8 cellular contexts compared by ENCODE assay signal in the genomic region with DNA sequence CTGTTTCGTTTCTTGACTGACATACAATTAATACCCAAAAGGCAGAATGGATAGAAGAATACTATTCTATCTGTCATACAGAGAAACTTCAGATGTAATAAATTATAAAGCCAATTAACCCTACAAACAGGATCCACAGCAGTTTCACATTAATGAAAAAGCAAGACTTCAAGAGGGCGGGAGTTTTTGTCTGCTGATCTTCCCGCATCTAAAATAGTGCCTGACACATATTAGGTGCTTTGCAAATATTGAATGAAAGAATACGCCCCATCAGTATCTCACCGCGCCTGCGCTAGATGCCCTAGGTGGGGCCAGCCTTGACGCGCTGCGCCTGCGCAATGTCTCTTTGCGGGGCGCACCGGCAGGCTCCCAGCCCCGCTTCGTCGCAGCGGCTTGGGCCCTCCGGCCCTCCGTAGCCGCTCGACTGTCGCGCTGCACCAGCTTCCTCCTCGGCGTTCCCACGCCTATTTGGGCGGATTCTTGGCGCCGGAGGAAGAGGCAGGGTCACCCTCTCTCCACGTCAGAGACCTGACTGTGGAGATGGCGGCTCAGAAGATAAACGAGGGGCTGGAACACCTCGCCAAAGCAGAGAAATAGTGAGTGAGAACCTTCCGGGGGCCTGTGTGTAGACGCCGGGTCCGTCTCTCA. TPM values are rescaled to one million over a fixed set of nuclear protein-coding genes. Genes with fewer than 3 reads are reported as not detected.
DNase-seq lines count a peak whose midpoint lies in the region; ATAC-seq and TF ChIP-seq lines count a peak whose summit lies in the region.

A gene (plus strand): TSS at position 465 of the 648 bp plus-strand sequence. CDS start 76 bp downstream, at position 541.

- no peaks in the 10 kb centered on the region for H3K27me3 Mint-ChIP-seq in activated naive CD8-positive, alpha-beta T cell
- peaks cover 5% of the 10 kb centered on the region for H3K27me3 Mint-ChIP-seq in glutamatergic neuron (ENCODE audit: unreplicated experiment)

- H3K36me3 ChIP-seq in osteoblast (ENCODE audit: insufficient read depth, low read length) (no peaks in the 10 kb centered on the region), thoracic aorta (no peaks in the 10 kb centered on the region)

- H3K27ac ChIP-seq in osteoblast (ENCODE audit: low read depth, low read length) (peak within 1 kb of the TSS; percentile 90), thoracic aorta (peak within 1 kb of the TSS; percentile 73 to 80)

- peaks cover 33% of the 10 kb centered on the region for H4K20me1 ChIP-seq in osteoblast (ENCODE audit: insufficient read depth, low read length)

- peak; percentile 84 for DNase-seq in NCI-H1092 (lab: John Stamatoyannopoulos, UW)
- peak; percentile 85 for DNase-seq in SKM-1 treated with dmso at 0.1 percent for 144 hours (lab: John Stamatoyannopoulos, UW; ENCODE audit: unreplicated experiment)
- DNase-seq in glutamatergic neuron, result peak; percentile 94
- DNase-seq in osteoblast (ENCODE audit: insufficient read length, low spot score, missing footprints), result peak; percentile 95
- DNase-seq in thoracic aorta (ENCODE audit: low spot score), result peak; percentile 59

- H3K4me2 ChIP-seq in osteoblast (ENCODE audit: insufficient read depth, low read length), result peak within 1 kb of the TSS; percentile 99

- peak within 1 kb of the TSS; percentile 94 for H3K27ac Mint-ChIP-seq in activated naive CD8-positive, alpha-beta T cell
- H3K27ac Mint-ChIP-seq in glutamatergic neuron (ENCODE audit: unreplicated experiment), result peak within 1 kb of the TSS; percentile 91

- H3K9me3 Mint-ChIP-seq in activated naive CD8-positive, alpha-beta T cell (ENCODE audit: low read depth), result no peaks in the 10 kb centered on the region
- H3K9me3 Mint-ChIP-seq in glutamatergic neuron (ENCODE audit: unreplicated experiment), result peaks cover 9% of the 10 kb centered on the region

- H3K4me1 Mint-ChIP-seq in activated naive CD8-positive, alpha-beta T cell (ENCODE audit: low read depth), result peaks cover 49% of the 10 kb centered on the region
- H3K4me1 Mint-ChIP-seq in glutamatergic neuron (ENCODE audit: low read depth, unreplicated experiment), result peaks cover 33% of the 10 kb centered on the region

- peak within 1 kb of the TSS; percentile 100 for H3K4me3 ChIP-seq in GM08714 (ENCODE audit: low read length)
- peak within 1 kb of the TSS; percentile 99 for H3K4me3 ChIP-seq in osteoblast (ENCODE audit: insufficient read depth, low read length)
- H3K4me3 ChIP-seq in thoracic aorta, result peak within 1 kb of the TSS; percentile 80

- H3K4me3 Mint-ChIP-seq in activated naive CD8-positive, alpha-beta T cell, result peak within 1 kb of the TSS; percentile 97
- H3K4me3 Mint-ChIP-seq in glutamatergic neuron (ENCODE audit: unreplicated experiment), result peak within 1 kb of the TSS; percentile 95

- H3K4me1 ChIP-seq in osteoblast (ENCODE audit: insufficient read depth, low read length) (peaks cover 18% of the 10 kb centered on the region), thoracic aorta (ENCODE audit: control insufficient read depth in 1 of 2, low read depth in 2 of 2) (peaks cover 8 to 34% of the 10 kb centered on the region in 2 donors)

- peak; percentile 74 for ATAC-seq in HG02588 (IDR thresholded peaks at IDR 0.05; ENCODE audit: unreplicated experiment)
- ATAC-seq in thoracic aorta (ENCODE audit: insufficient number of reproducible peaks, low FRiP score, low read depth), result peak; percentile 68

- no peaks in the 10 kb centered on the region for H3K27me3 ChIP-seq in osteoblast (ENCODE audit: insufficient read depth, low read length)
- no peaks in the 10 kb centered on the region for H3K27me3 ChIP-seq in thoracic aorta (replicated peaks; ENCODE audit: insufficient read depth)

- H3K9me3 ChIP-seq in osteoblast (ENCODE audit: low read depth, low read length), result no peaks in the 10 kb centered on the region
- no peaks in the 10 kb centered on the region for H3K9me3 ChIP-seq in thoracic aorta

- H2AFZ ChIP-seq in osteoblast (ENCODE audit: low read length), result peak within 1 kb of the TSS; percentile 92

- no peak for TF ChIP-seq CTCF in glutamatergic neuron (IDR thresholded peaks at IDR 0.05; ENCODE audit: partially characterized antibody, unreplicated experiment)
- TF ChIP-seq CTCF in osteoblast (IDR thresholded peaks at IDR 0.05; ENCODE audit: extremely low read depth, low read depth, low read length), result no peak
- TF ChIP-seq CTCF in thoracic aorta (IDR thresholded peaks at IDR 0.05), result no peak

- no peaks in the 10 kb centered on the region for H3K36me3 Mint-ChIP-seq in activated naive CD8-positive, alpha-beta T cell
- no peaks in the 10 kb centered on the region for H3K36me3 Mint-ChIP-seq in glutamatergic neuron (ENCODE audit: unreplicated experiment)

- H3K79me2 ChIP-seq in osteoblast (ENCODE audit: insufficient read depth, low read length), result peaks cover 45% of the 10 kb centered on the region

RNA-seq across cellular contexts. Expression of the gene that starts here (rescaled TPM):
- total RNA-seq in glutamatergic neuron (ENCODE audit: unreplicated experiment), result 69.7 TPM
- 43.9 and 47.4 TPM in 2 replicates for total RNA-seq in osteoblast
- total RNA-seq in thoracic aorta, result 10 to 100 TPM; 30.1 to 47.8 TPM

Comparison
In these comparisons a context has a peak if more than half of its experiments do, and no peak if none do; other contexts are left out.
1. Peak in every context shown above with its lines: DNase-seq, ATAC-seq, H3K4me3 ChIP-seq and H3K27ac ChIP-seq.